Comparison of ENCODE assay signal across 1 cellular context in genomic region chr19:14529254-14530004, GRCh38.
TF ChIP-seq lines count a peak whose summit lies in the region.

Gene TECR (plus strand): TSS chr19:14529594. CDS start chr19:14529697, 103 bp downstream.

TF ChIP-seq in HepG2, 621 proteins besides CTCF, POLR2A, EP300 and RAD21 (continued from another document and continues in another):
- peak; percentile 22 for TF ChIP-seq TEAD3 (CRISPR knock-in tag; optimal IDR thresholded peaks at IDR 0.05; ENCODE audit: borderline replicate concordance)
- TF ChIP-seq DRAP1 (CRISPR knock-in tag; IDR thresholded peaks at IDR 0.05): peak; percentile 99
- no peak for TF ChIP-seq RARA (CRISPR knock-in tag; IDR thresholded peaks at IDR 0.05)
- TF ChIP-seq ZNF589 (CRISPR knock-in tag; conservative IDR thresholded peaks at IDR 0.05): peak; percentile 84
- no peak for TF ChIP-seq ZNF609 (CRISPR knock-in tag; IDR thresholded peaks at IDR 0.05; ENCODE audit: borderline replicate concordance)
- no peak for TF ChIP-seq ARNT (IDR thresholded peaks at IDR 0.05)
- no peak for TF ChIP-seq PRDM10 (CRISPR knock-in tag; IDR thresholded peaks at IDR 0.05; ENCODE audit: low read depth)
- no peak for TF ChIP-seq PLSCR1 (CRISPR knock-in tag; IDR thresholded peaks at IDR 0.05; ENCODE audit: borderline replicate concordance)
- TF ChIP-seq ZBTB4 (CRISPR knock-in tag; IDR thresholded peaks at IDR 0.05; ENCODE audit: borderline replicate concordance): peak; percentile 90
- no peak for TF ChIP-seq SNAPC5 (CRISPR knock-in tag; IDR thresholded peaks at IDR 0.05; ENCODE audit: borderline replicate concordance)
- no peak for TF ChIP-seq ZFP36L2 (CRISPR knock-in tag; IDR thresholded peaks at IDR 0.05)
- no peak for TF ChIP-seq HMG20B (CRISPR knock-in tag; conservative IDR thresholded peaks at IDR 0.05)
- TF ChIP-seq SSRP1 (CRISPR knock-in tag; IDR thresholded peaks at IDR 0.05): no peak
- TF ChIP-seq ZNF564 (CRISPR knock-in tag; IDR thresholded peaks at IDR 0.05): peak; percentile 78; the same call in 1 of the 2 replicates
- TF ChIP-seq GPBP1L1 (CRISPR knock-in tag; IDR thresholded peaks at IDR 0.05): no peak
- TF ChIP-seq BCLAF1 (IDR thresholded peaks at IDR 0.05): no peak
- TF ChIP-seq CENPX (CRISPR knock-in tag; IDR thresholded peaks at IDR 0.05): no peak
- no peak for TF ChIP-seq KIAA2018 (CRISPR knock-in tag; IDR thresholded peaks at IDR 0.05; ENCODE audit: borderline replicate concordance)
- TF ChIP-seq ZNF317 (CRISPR knock-in tag; IDR thresholded peaks at IDR 0.05): no peak; the same call in 1 of the 2 replicates
- peak; percentile 83 for TF ChIP-seq ZNF761 (CRISPR knock-in tag; conservative IDR thresholded peaks at IDR 0.05)
- TF ChIP-seq ZFP37 (CRISPR knock-in tag; IDR thresholded peaks at IDR 0.05; ENCODE audit: borderline replicate concordance): no peak
